Comparison of ENCODE assay signal across 2 cellular contexts in genomic region chr3:125570688-125571087, GRCh38.
TF ChIP-seq lines count a peak whose summit lies in the region.

No MANE protein-coding gene starts in this region.

TF ChIP-seq in HEK293, 187 proteins besides CTCF, POLR2A, EP300 and RAD21:
- TF ChIP-seq ZNF707 (tag by site-specific recombination; IDR thresholded peaks at IDR 0.05): peak; percentile 63; the same call in 1 of the 2 replicates

TF ChIP-seq in K562, 482 proteins besides CTCF, POLR2A, EP300 and RAD21:
- TF ChIP-seq ZNF707 (CRISPR knock-in tag; conservative IDR thresholded peaks at IDR 0.05) (peak; percentile 75), ZNF431 (CRISPR knock-in tag; IDR thresholded peaks at IDR 0.05) (peak; percentile 86)
